ENCODE assay signal across 24 cellular contexts in the genomic region with DNA sequence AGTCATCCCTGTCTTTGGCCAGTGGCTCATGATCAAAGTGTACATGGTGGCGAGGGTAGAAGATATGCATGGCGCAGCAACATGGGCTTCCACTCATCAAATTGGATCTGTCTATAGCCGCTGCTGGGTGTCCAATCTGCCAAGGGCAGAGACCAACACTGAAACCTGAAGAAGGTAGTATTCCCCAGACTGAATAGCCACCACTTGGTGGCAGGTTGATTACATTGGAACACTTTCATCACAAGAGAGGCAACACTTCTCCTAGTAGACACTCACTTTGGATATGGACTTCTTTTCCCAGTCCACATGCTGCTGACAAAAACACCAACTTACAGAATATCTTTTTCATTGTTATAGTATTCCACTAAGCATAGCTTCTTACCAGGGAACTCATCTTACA.
"Had no signal": no experiment of that assay in that cellular context is flagged by ENCODE, and none has a peak within 500 bp of the region (broad histone marks: within the 10 kb centered on the region; RNA-seq: fewer than 3 reads in every experiment).

No MANE protein-coding gene starts in this region.

- H3K4me1 Mint-ChIP-seq: brain, nephron, T-helper 17 cell had no signal

- H3K27ac ChIP-seq: dorsolateral prefrontal cortex, gastroesophageal sphincter, heart left ventricle, left ventricle myocardium inferior, sigmoid colon, transverse colon, uterus had no signal

- H3K36me3 Mint-ChIP-seq: brain had no signal

- H3K27ac Mint-ChIP-seq: activated CD8-positive, alpha-beta T cell treated with anti-CD3 and anti-CD28 coated beads for 36 hours; activated naive CD8-positive, alpha-beta T cell treated with anti-CD3 and anti-CD28 coated beads, Interleukin-2, amount 50 U/mL, for 24 hours; activated T-helper 2 cell treated with anti-CD3 and anti-CD28 coated beads, Interferon-gamma antibody, Interleukin-2, Interleukin-4, amounts not matched to agents 10 μg/mL and 5 μg/mL and 100 μg/mL, durations not matched to agents 14 hours and 24 hours and 36 hours; nephron; T-helper 17 cell had no signal

- H3K27me3 ChIP-seq: uterus had no signal

- DNase-seq: activated CD4-positive, alpha-beta T cell treated with anti-CD3 and anti-CD28 coated beads for 48 hours; activated CD4-positive, CD25-positive, alpha-beta regulatory T cell; activated CD8-positive, alpha-beta T cell treated with anti-CD3 and anti-CD28 coated beads for 36 hours; activated naive CD4-positive, alpha-beta T cell treated with Interleukin-2 at 50 U/mL for 16 hours; activated naive CD8-positive, alpha-beta T cell treated with anti-CD3 and anti-CD28 coated beads, Interleukin-2, amount 50 U/mL, for 24 hours; activated T-cell treated with anti-CD3 and anti-CD28 coated beads, Interleukin-2, amount 50 U/mL, for 1 hour; anterior cingulate cortex; central memory CD4-positive, alpha-beta T cell; dorsolateral prefrontal cortex; heart left ventricle; kidney glomerular epithelial cell; left ventricle myocardium inferior; mammary epithelial cell; midbrain; sigmoid colon; stimulated activated naive CD4-positive, alpha-beta T cell; T-helper 17 cell; transverse colon; uterus had no signal

- H3K9me3 ChIP-seq: gastroesophageal sphincter, heart left ventricle, left ventricle myocardium inferior, sigmoid colon, transverse colon, uterus had no signal

- H3K4me1 ChIP-seq: gastroesophageal sphincter, heart left ventricle, left ventricle myocardium inferior, sigmoid colon, transverse colon, uterus had no signal

- H3K4me3 Mint-ChIP-seq: activated CD8-positive, alpha-beta T cell treated with anti-CD3 and anti-CD28 coated beads for 36 hours; activated naive CD8-positive, alpha-beta T cell treated with anti-CD3 and anti-CD28 coated beads, Interleukin-2, amount 50 U/mL, for 24 hours; brain; nephron; T-helper 17 cell had no signal

- H3K4me3 ChIP-seq: dorsolateral prefrontal cortex, gastroesophageal sphincter, heart left ventricle, left ventricle myocardium inferior, sigmoid colon, transverse colon, uterus had no signal

- ATAC-seq: activated CD8-positive, alpha-beta T cell treated with anti-CD3 and anti-CD28 coated beads for 36 hours; activated naive CD8-positive, alpha-beta T cell treated with anti-CD3 and anti-CD28 coated beads, Interleukin-2, amount 50 U/mL, for 24 hours; gastroesophageal sphincter; heart left ventricle; T-helper 17 cell had no signal

- H3K9me3 Mint-ChIP-seq: activated CD8-positive, alpha-beta T cell treated with anti-CD3 and anti-CD28 coated beads for 36 hours; activated T-helper 2 cell treated with anti-CD3 and anti-CD28 coated beads, Interferon-gamma antibody, Interleukin-2, Interleukin-4, amounts not matched to agents 10 μg/mL and 5 μg/mL and 100 μg/mL, durations not matched to agents 14 hours and 24 hours and 36 hours had no signal

- FAIRE-seq: colon had no signal

- H3K36me3 ChIP-seq: gastroesophageal sphincter, heart left ventricle, left ventricle myocardium inferior, sigmoid colon, transverse colon, uterus had no signal
